In genomic region chr12:82437744-82438143, GRCh38 we compare ENCODE assay signal across 21 cellular contexts.
DNase-seq lines count a peak whose midpoint lies in the region; ATAC-seq and TF ChIP-seq lines count a peak whose summit lies in the region.
"Had no signal": no experiment of that assay in that cellular context is flagged by ENCODE, and none has a peak within 500 bp of the region (broad histone marks: within the 10 kb centered on the region; RNA-seq: fewer than 3 reads in every experiment).

No MANE protein-coding gene starts in this region.

- intact Hi-C loops in left lung (cut with DNase I): no loop called here

- H3K36me3 ChIP-seq in left lung: peaks cover 0 to 8% of the 10 kb centered on the region in 2 donors
- H3K36me3 ChIP-seq: SJSA1 had no signal

- H3K27ac ChIP-seq in left lung: no peak overlapping the region
- H3K27ac ChIP-seq: gastrocnemius medialis, SJSA1 had no signal

- H3K9me3 ChIP-seq in left lung: no peaks in the 10 kb centered on the region
- H3K9me3 ChIP-seq: gastrocnemius medialis, SJSA1 had no signal

- no peak overlapping the region for H3K4me3 ChIP-seq in left lung
- H3K4me3 ChIP-seq: gastrocnemius medialis, SJSA1 had no signal

- H3K4me1 ChIP-seq in left lung: no peaks in the 10 kb centered on the region
- H3K4me1 ChIP-seq: gastrocnemius medialis, SJSA1 had no signal

- no peaks in the 10 kb centered on the region for H3K27me3 ChIP-seq in left lung
- H3K27me3 ChIP-seq: gastrocnemius medialis, SJSA1 had no signal

- no peak for DNase-seq in UCSD-AML1 (lab: John Stamatoyannopoulos, UW; ENCODE audit: unreplicated experiment)
- no peak for DNase-seq in germinal center (ENCODE audit: low spot score)
- no peak for DNase-seq in left lung
- no peak for DNase-seq in medulla oblongata (ENCODE audit: extremely low spot score)
- DNase-seq: activated naive CD4-positive, alpha-beta T cell treated with anti-CD3 and anti-CD28 coated beads, Interleukin-2, amount 10 ng/mL, durations not matched to agents 7 days and 5 days; anterior cingulate cortex; CD4-positive, CD25-positive, alpha-beta regulatory T cell; central memory CD4-positive, alpha-beta T cell; DMS 273 treated with DMSO at 0.1 percent for 48 hours; gastrocnemius medialis; NCI-H1105 treated with DMSO at 0.1 percent for 48 hours; NCI-H510A; nucleus accumbens; retina; stimulated activated CD4-positive, alpha-beta T cell treated with anti-CD3 and anti-CD28 coated beads, Interleukin-4, amount 100 ng/mL, for 4 hours had no signal

- peak; percentile 24 for ATAC-seq in GM18858 (IDR thresholded peaks at IDR 0.05; ENCODE audit: unreplicated experiment)
- peak; percentile 26 for ATAC-seq in GM21390 (IDR thresholded peaks at IDR 0.05; ENCODE audit: unreplicated experiment)
- peak; percentile 55 for ATAC-seq in HG02852 (IDR thresholded peaks at IDR 0.05; ENCODE audit: unreplicated experiment)
- peak; percentile 23 for ATAC-seq in HG03521 (IDR thresholded peaks at IDR 0.05; ENCODE audit: unreplicated experiment)
- no peak for ATAC-seq in left lung
- ATAC-seq: esophagus mucosa, gastrocnemius medialis had no signal

- TF ChIP-seq CTCF in left lung (IDR thresholded peaks at IDR 0.05): no peak
